11 cellular contexts compared by ENCODE assay signal in genomic region chr1:54309631-54310366, GRCh38.
A peak's percentile ranks its signal among the peaks of the same experiment; 100 is the strongest.
DNase-seq lines count a peak whose midpoint lies in the region; ATAC-seq and TF ChIP-seq lines count a peak whose summit lies in the region.
"Had no signal": no experiment of that assay in that cellular context is flagged by ENCODE, and none has a peak within 500 bp of the region (broad histone marks: within the 10 kb centered on the region; RNA-seq: fewer than 3 reads in every experiment).

No MANE protein-coding gene starts in this region.

- POLR2A ChIA-PET in RWPE1 (lab: Yijun Ruan, JAX; ENCODE audit: low non-redundant PET) = no interaction called here

- H3K9me3 Mint-ChIP-seq in stimulated activated naive CD8-positive, alpha-beta T cell treated with anti-CD3 and anti-CD28 coated beads, Interleukin-15, amount 100 ng/mL, for 72 hours = peaks cover 0 to 6% of the 10 kb centered on the region in 2 donors
- no peaks in the 10 kb centered on the region for H3K9me3 Mint-ChIP-seq in immature natural killer cell
- H3K9me3 Mint-ChIP-seq: dendritic cell treated with granulocyte-macrophage colony-stimulating factor and Interleukin-4, amounts not matched to agents 40 ng/mL and 50 ng/mL, for 4 days had no signal

- no peak for TF ChIP-seq POLR2A in transverse colon (IDR thresholded peaks at IDR 0.05)

- DNase-seq in stimulated activated naive CD8-positive, alpha-beta T cell treated with anti-CD3 and anti-CD28 coated beads, Interleukin-15, amount 100 ng/mL, for 72 hours = no peak
- DNase-seq in stimulated activated naive CD8-positive, alpha-beta T cell treated with anti-CD3 and anti-CD28 coated beads, Interleukin-15, Interleukin-2, amounts not matched to agents 100 U/mL and 50 U/mL, for 24 hours = no peak
- no peak for DNase-seq in RWPE1 (ENCODE audit: low spot score)
- no peak for DNase-seq in immature natural killer cell
- DNase-seq in transverse colon = no peak
- DNase-seq in activated CD4-positive, alpha-beta T cell treated with anti-CD3 and anti-CD28 coated beads for 48 hours = no peak
- no peak for DNase-seq in activated gamma-delta T cell (lab: John Stamatoyannopoulos, UW)

- peaks cover 6 to 49% (median 19%) of the 10 kb centered on the region in 4 donors for H3K4me1 ChIP-seq in transverse colon

- H3K27ac Mint-ChIP-seq in stimulated activated naive CD8-positive, alpha-beta T cell treated with anti-CD3 and anti-CD28 coated beads, Interleukin-15, amount 100 ng/mL, for 72 hours = peak overlapping the region; percentile 72 to 78
- peak overlapping the region in 3 of 6 donors; percentile 53 to 60 (median 58) for H3K27ac Mint-ChIP-seq in immature natural killer cell
- H3K27ac Mint-ChIP-seq: dendritic cell treated with granulocyte-macrophage colony-stimulating factor and Interleukin-4, amounts not matched to agents 40 ng/mL and 50 ng/mL, for 4 days had no signal

- H3K36me3 ChIP-seq in transverse colon = no peaks in the 10 kb centered on the region

- no peak overlapping the region for H3K4me3 ChIP-seq in transverse colon
- H3K4me3 ChIP-seq: BLaER1 treated with 17β-estradiol and CSF1 and Interleukin-3, amounts not matched to agents 10 nM and 100 nM had no signal

- peak overlapping the region; percentile 27 to 54 for H3K4me3 Mint-ChIP-seq in stimulated activated naive CD8-positive, alpha-beta T cell treated with anti-CD3 and anti-CD28 coated beads, Interleukin-15, amount 100 ng/mL, for 72 hours
- H3K4me3 Mint-ChIP-seq in immature natural killer cell = peak overlapping the region in 4 of 5 donors; percentile 5 to 49 (median 17)
- H3K4me3 Mint-ChIP-seq: dendritic cell treated with granulocyte-macrophage colony-stimulating factor and Interleukin-4, amounts not matched to agents 40 ng/mL and 50 ng/mL, for 4 days had no signal

- H3K27ac ChIP-seq in RWPE1 (peak overlapping the region; percentile 6; the same call in 1 of the 2 replicates), transverse colon (no peak overlapping the region)
- H3K27ac ChIP-seq: BLaER1 treated with 17β-estradiol and CSF1 and Interleukin-3, amounts not matched to agents 10 nM and 100 nM had no signal

- intact Hi-C loops in transverse colon (cut with DNase I; ENCODE audit: low total_unique reads) = no loop called here

- no peaks in the 10 kb centered on the region for H3K27me3 Mint-ChIP-seq in stimulated activated naive CD8-positive, alpha-beta T cell treated with anti-CD3 and anti-CD28 coated beads, Interleukin-15, amount 100 ng/mL, for 72 hours
- H3K27me3 Mint-ChIP-seq in immature natural killer cell (ENCODE audit: low read depth in 3 of 3) = no peaks in the 10 kb centered on the region
- H3K27me3 Mint-ChIP-seq: dendritic cell treated with granulocyte-macrophage colony-stimulating factor and Interleukin-4, amounts not matched to agents 40 ng/mL and 50 ng/mL, for 4 days had no signal

- TF ChIP-seq EP300 in transverse colon (IDR thresholded peaks at IDR 0.05; ENCODE audit: low read depth) = no peak

- ATAC-seq in stimulated activated naive CD8-positive, alpha-beta T cell treated with anti-CD3 and anti-CD28 coated beads, Interleukin-15, amount 100 ng/mL, for 72 hours = no peak
- ATAC-seq in stimulated activated naive CD8-positive, alpha-beta T cell treated with anti-CD3 and anti-CD28 coated beads, Interleukin-15, Interleukin-2, amounts not matched to agents 100 U/mL and 50 U/mL, for 24 hours = no peak
- ATAC-seq in GM19328 (IDR thresholded peaks at IDR 0.05; ENCODE audit: unreplicated experiment) = no peak
- ATAC-seq: right cardiac atrium had no signal

- in situ Hi-C loops in transverse colon (cut with MboI; ENCODE audit: low pct_ligation_motif_present in 1 of 4, low pct_unique_long_range_greater_than_20kb in 1 of 4, low sequenced_read_pairs in 3 of 4) = no loop called here

- no peaks in the 10 kb centered on the region for H3K9me3 ChIP-seq in transverse colon
- H3K9me3 ChIP-seq: BLaER1 treated with 17β-estradiol and CSF1 and Interleukin-3, amounts not matched to agents 10 nM and 100 nM had no signal

- no peaks in the 10 kb centered on the region for H3K36me3 Mint-ChIP-seq in immature natural killer cell

- CTCF ChIA-PET in RWPE1 (lab: Yijun Ruan, JAX) = interaction anchor here (0.5 kb wide), 1 partner anchor 19 kb away, joined by 3 read pairs; no protein-coding TSS in a partner anchor

- no peaks in the 10 kb centered on the region for H3K27me3 ChIP-seq in transverse colon
- H3K27me3 ChIP-seq: BLaER1 treated with 17β-estradiol and CSF1 and Interleukin-3, amounts not matched to agents 10 nM and 100 nM had no signal

- H3K4me1 Mint-ChIP-seq in stimulated activated naive CD8-positive, alpha-beta T cell treated with anti-CD3 and anti-CD28 coated beads, Interleukin-15, amount 100 ng/mL, for 72 hours = peaks cover 88% of the 10 kb centered on the region
- H3K4me1 Mint-ChIP-seq in immature natural killer cell = peaks cover 83 to 97% of the 10 kb centered on the region in 2 donors

- 76 to 100% methylated on average over 5 to 19 of the region's 19 CpGs for WGBS in transverse colon (ENCODE audit: low coverage in 1 of 2), 2 donors

- TF ChIP-seq CTCF in RWPE1 (conservative IDR thresholded peaks at IDR 0.05; ENCODE audit: low read depth) (no peak), transverse colon (IDR thresholded peaks at IDR 0.05) (no peak)
